Comparison of ENCODE assay signal across 9 cellular contexts in genomic region chr1:1355376-1355775, GRCh38. TPM values are rescaled to one million over a fixed set of nuclear protein-coding genes. Genes with fewer than 3 reads are reported as not detected.
A peak's percentile ranks its signal among the peaks of the same experiment; 100 is the strongest.
DNase-seq lines count a peak whose midpoint lies in the region; ATAC-seq and TF ChIP-seq lines count a peak whose summit lies in the region.
"Had no signal": no experiment of that assay in that cellular context is flagged by ENCODE, and none has a peak within 500 bp of the region (broad histone marks: within the 10 kb centered on the region; RNA-seq: fewer than 3 reads in every experiment).

No MANE protein-coding gene starts in this region.

- peaks cover 12% of the 10 kb centered on the region for H3K27me3 ChIP-seq in cardiac muscle cell
- H3K27me3 ChIP-seq in ascending aorta = no peaks in the 10 kb centered on the region

- no peaks in the 10 kb centered on the region for H3K36me3 ChIP-seq in cardiac muscle cell
- H3K36me3 ChIP-seq in ascending aorta = peaks cover 14 to 19% of the 10 kb centered on the region in 2 donors
- H3K36me3 ChIP-seq in urinary bladder (ENCODE audit: insufficient read depth) = no peaks in the 10 kb centered on the region

- intact Hi-C loops in cardiac septum (cut with DNase I) (loop anchor here (5.0 kb wide), 1 partner anchor 77 kb away; no protein-coding TSS in a partner anchor), ascending aorta (cut with DNase I) (no loop called here)

- H3K4me1 ChIP-seq in cardiac muscle cell (ENCODE audit: low read depth) (peaks cover 33% of the 10 kb centered on the region), ascending aorta (peaks cover 30 to 67% of the 10 kb centered on the region in 2 donors), urinary bladder (ENCODE audit: insufficient read depth) (peaks cover 2% of the 10 kb centered on the region)

- H3K27ac ChIP-seq in cardiac muscle cell = no peak overlapping the region
- peak overlapping the region; percentile 90 to 92 for H3K27ac ChIP-seq in ascending aorta
- H3K27ac ChIP-seq in urinary bladder (ENCODE audit: low read depth) = no peak overlapping the region

- DNase-seq in cardiac muscle cell (ENCODE audit: low read depth in 1 of 2, low spot score in 1 of 2) (peak; percentile 28 to 50), cardiac septum (ENCODE audit: low spot score) (no peak), ascending aorta (ENCODE audit: low spot score in 2 of 2) (no peak), left lobe of liver (ENCODE audit: low spot score) (peak; percentile 50), COLO829 (ENCODE audit: low spot score) (no peak)
- DNase-seq: effector memory CD4-positive, alpha-beta T cell had no signal

- no peaks in the 10 kb centered on the region for H3K9me3 ChIP-seq in cardiac muscle cell (ENCODE audit: low read depth)
- no peaks in the 10 kb centered on the region for H3K9me3 ChIP-seq in ascending aorta

- H3K4me3 ChIP-seq in cardiac muscle cell = peak overlapping the region; percentile 7
- H3K4me3 ChIP-seq in ascending aorta = peak overlapping the region; percentile 54 to 65
- H3K4me3 ChIP-seq in urinary bladder (ENCODE audit: low read depth, low read length) = peak overlapping the region; percentile 36

- ATAC-seq in left lobe of liver (peak; percentile 44), HG03521 (IDR thresholded peaks at IDR 0.05; ENCODE audit: unreplicated experiment) (no peak), GM18873 (IDR thresholded peaks at IDR 0.05; ENCODE audit: low FRiP score, unreplicated experiment) (no peak)

- no peak for TF ChIP-seq CTCF in cardiac muscle cell (IDR thresholded peaks at IDR 0.05; ENCODE audit: low read depth, low read length)
- no peak for TF ChIP-seq CTCF in ascending aorta (IDR thresholded peaks at IDR 0.05)

- 3% methylated on average over 57 of the region's 57 CpGs for WGBS in urinary bladder

RNA-seq across cellular contexts. Expression of gene MXRA8, which starts 3.0 kb away (rescaled TPM):
- total RNA-seq in cardiac muscle cell (50.4 and 90.1 TPM in 2 replicates), cardiac septum (30.5 TPM), ascending aorta (345 TPM), left lobe of liver (4.5 TPM), urinary bladder (62.7 TPM)
- polyA plus RNA-seq in cardiac muscle cell (42.2 and 58.8 TPM in 2 replicates), urinary bladder (159 TPM)

RNA-seq across cellular contexts. Expression of gene DVL1, which starts 6.2 kb away (rescaled TPM):
- 78.1 and 105 TPM in 2 replicates for total RNA-seq in cardiac muscle cell
- 29.1 and 49.2 TPM in 2 replicates for polyA plus RNA-seq in cardiac muscle cell
- 96.2 TPM for total RNA-seq in cardiac septum
- total RNA-seq in ascending aorta = 66.7 TPM
- 50.4 TPM for total RNA-seq in left lobe of liver
- 26.4 TPM for total RNA-seq in urinary bladder
- polyA plus RNA-seq in urinary bladder = 69.0 TPM

RNA-seq across cellular contexts. Expression of gene AURKAIP1, which starts 19.6 kb away (rescaled TPM):
- 235 and 301 TPM in 2 replicates for total RNA-seq in cardiac muscle cell
- polyA plus RNA-seq in cardiac muscle cell = 252 and 305 TPM in 2 replicates
- 174 TPM for total RNA-seq in cardiac septum
- total RNA-seq in ascending aorta = 247 TPM
- total RNA-seq in left lobe of liver = 130 TPM
- 20.7 TPM for total RNA-seq in urinary bladder
- 158 TPM for polyA plus RNA-seq in urinary bladder

RNA-seq across cellular contexts. Expression of gene TAS1R3, which starts 24.3 kb away (rescaled TPM):
- 0.81 and 1.1 TPM in 2 replicates for total RNA-seq in cardiac muscle cell
- polyA plus RNA-seq in cardiac muscle cell = 0.32 and 0.70 TPM in 2 replicates
- total RNA-seq in cardiac septum = 0.62 TPM
- 2.7 TPM for total RNA-seq in ascending aorta
- 0.30 TPM for total RNA-seq in left lobe of liver
- total RNA-seq in urinary bladder = 0.48 TPM
- 0.11 TPM for polyA plus RNA-seq in urinary bladder

RNA-seq across cellular contexts. Expression of gene CPTP, which starts 30.8 kb away (rescaled TPM):
- 38.5 and 49.3 TPM in 2 replicates for total RNA-seq in cardiac muscle cell
- 33.7 and 38.0 TPM in 2 replicates for polyA plus RNA-seq in cardiac muscle cell
- total RNA-seq in cardiac septum = 50.2 TPM
- 71.3 TPM for total RNA-seq in ascending aorta
- 40.0 TPM for total RNA-seq in left lobe of liver
- total RNA-seq in urinary bladder = 6.1 TPM
- 17.1 TPM for polyA plus RNA-seq in urinary bladder

Comparison
In these comparisons a context has a peak if more than half of its experiments do, and no peak if none do; other contexts are left out.
1. DNase-seq: peak in cardiac muscle cell (2 of 2) and left lobe of liver (single experiment); none in cardiac septum (single experiment), ascending aorta (0 of 2) and COLO829 (single experiment).
2. H3K27ac ChIP-seq: peak in ascending aorta (2 of 2); none in cardiac muscle cell (single experiment) and urinary bladder (single experiment).
3. H3K4me3 ChIP-seq: peak in every context shown above with its lines; median percentile 60 in ascending aorta; 36 in urinary bladder; 7 in cardiac muscle cell.